In the genomic region with DNA sequence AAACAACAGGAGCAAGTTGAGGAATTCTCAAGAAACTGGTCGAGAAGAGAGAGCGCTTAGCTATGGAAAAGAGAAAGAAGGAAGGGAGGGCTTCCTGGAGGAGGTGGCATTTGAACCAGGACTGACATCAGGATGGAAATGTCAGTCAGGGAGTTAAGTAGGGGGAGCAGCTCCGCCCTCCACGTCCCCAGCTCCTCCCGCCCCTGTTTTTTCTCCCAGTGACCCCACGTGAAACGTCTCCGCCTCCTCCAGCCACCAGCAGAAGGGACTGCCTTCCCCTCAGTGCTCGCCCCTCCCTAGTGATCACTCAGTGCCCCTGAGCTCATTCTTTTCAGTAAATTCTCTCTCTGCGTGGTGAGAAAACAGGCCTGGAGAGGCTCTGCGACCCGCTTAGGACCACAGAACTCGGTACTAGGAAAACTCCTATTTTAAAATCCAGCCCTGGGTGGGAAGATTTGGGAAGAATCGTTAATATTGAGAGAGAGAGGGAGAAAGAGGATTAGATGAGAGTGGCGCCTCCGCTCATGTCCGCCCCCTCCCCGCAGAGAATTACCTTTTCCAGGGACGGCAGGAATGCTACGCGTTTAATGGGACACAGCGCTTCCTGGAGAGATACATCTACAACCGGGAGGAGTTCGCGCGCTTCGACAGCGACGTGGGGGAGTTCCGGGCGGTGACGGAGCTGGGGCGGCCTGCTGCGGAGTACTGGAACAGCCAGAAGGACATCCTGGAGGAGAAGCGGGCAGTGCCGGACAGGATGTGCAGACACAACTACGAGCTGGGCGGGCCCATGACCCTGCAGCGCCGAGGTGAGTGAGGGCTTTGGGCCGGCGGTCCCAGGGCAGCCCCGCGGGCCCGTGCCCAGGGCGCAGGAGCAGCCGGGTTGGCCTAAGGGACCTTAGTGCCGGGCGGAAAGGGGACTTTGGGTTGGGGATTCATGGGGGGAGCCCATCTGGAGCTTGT, we compare ENCODE assay signal across 9 cellular contexts. TPM values are rescaled to one million over a fixed set of nuclear protein-coding genes. Genes with fewer than 3 reads are reported as not detected.
DNase-seq lines count a peak whose midpoint lies in the region; ATAC-seq and TF ChIP-seq lines count a peak whose summit lies in the region.
"Had no signal": no experiment of that assay in that cellular context is flagged by ENCODE, and none has a peak within 500 bp of the region (broad histone marks: within the 10 kb centered on the region; RNA-seq: fewer than 3 reads in every experiment).

No MANE protein-coding gene starts in this region.

- no peaks in the 10 kb centered on the region for H3K27me3 ChIP-seq in brain microvascular endothelial cell (replicated peaks)
- H3K27me3 ChIP-seq in iPS-20b (ENCODE audit: insufficient read depth, low read length), result peaks cover 8% of the 10 kb centered on the region
- H3K27me3 ChIP-seq in sigmoid colon, result no peaks in the 10 kb centered on the region

- intact Hi-C loops in sigmoid colon (cut with DNase I), result loop anchor here (2.0 to 10.0 kb wide), 2 partner anchors 66 to 186 kb away; no protein-coding TSS in a partner anchor

- no peak for ATAC-seq in GM18867 (IDR thresholded peaks at IDR 0.05; ENCODE audit: unreplicated experiment)

- peak overlapping the region; percentile 84; the same call in 1 of the 2 replicates for H3K9ac ChIP-seq in iPS-20b (ENCODE audit: low read depth, low read length)

- peak overlapping the region; percentile 45 for H3K4me3 ChIP-seq in brain microvascular endothelial cell (ENCODE audit: low read depth, low read length)
- H3K4me3 ChIP-seq in iPS-20b (ENCODE audit: low read length), result peak overlapping the region; percentile 94
- H3K4me3 ChIP-seq in sigmoid colon, result peak overlapping the region; percentile 43 to 54 (median 50)

- H3K36me3 ChIP-seq in brain microvascular endothelial cell (replicated peaks), result no peaks in the 10 kb centered on the region
- H3K36me3 ChIP-seq in iPS-20b (ENCODE audit: insufficient read depth, low read depth, low read length), result peaks cover 22% of the 10 kb centered on the region; the same call in 1 of the 2 replicates
- H3K36me3 ChIP-seq in sigmoid colon, result peaks cover 0 to 20% (median 0%) of the 10 kb centered on the region in 4 donors

- in situ Hi-C loops in brain microvascular endothelial cell (cut with HindIII; ENCODE audit: low pct_ligation_motif_present, low sequenced_read_pairs), result no loop called here

- WGBS in sigmoid colon, 2 donors, result 21 to 41% methylated on average over 49 of the region's 49 CpGs

- TF ChIP-seq POLR2A in sigmoid colon (IDR thresholded peaks at IDR 0.05), result no peak

- DNase-seq in DMS153 (lab: John Stamatoyannopoulos, UW) (peak; percentile 38), DMS153 treated with DMSO at 0.1 percent for 48 hours (lab: John Stamatoyannopoulos, UW; ENCODE audit: unreplicated experiment) (no peak), brain microvascular endothelial cell (peak; percentile 77), sigmoid colon (peak; percentile 89), 8988T (no peak), NCI-H2196 treated with DMSO at 0.1 percent for 48 hours (lab: John Stamatoyannopoulos, UW; ENCODE audit: unreplicated experiment) (no peak)

- H3K27ac ChIP-seq in brain microvascular endothelial cell (peak overlapping the region; percentile 77), iPS-20b (ENCODE audit: low read length) (peak overlapping the region; percentile 27), sigmoid colon (peak overlapping the region; percentile 78 to 89 (median 83))
- H3K27ac ChIP-seq: 22Rv1 had no signal

- H3K9me3 ChIP-seq in iPS-20b (ENCODE audit: insufficient read depth, low read depth, low read length) (no peaks in the 10 kb centered on the region), sigmoid colon (no peaks in the 10 kb centered on the region)

- no peak for TF ChIP-seq EP300 in sigmoid colon (IDR thresholded peaks at IDR 0.05)

- H3K4me1 ChIP-seq in iPS-20b (ENCODE audit: insufficient read depth, low read length), result no peaks in the 10 kb centered on the region; the same call in 1 of the 2 replicates
- peaks cover 0 to 20% (median 14%) of the 10 kb centered on the region in 4 donors for H3K4me1 ChIP-seq in sigmoid colon

- TF ChIP-seq CTCF in brain microvascular endothelial cell (IDR thresholded peaks at IDR 0.05; ENCODE audit: low read depth, low read length, missing control alignments) (no peak), sigmoid colon (IDR thresholded peaks at IDR 0.05) (no peak)

RNA-seq across cellular contexts. Expression of a gene that starts 4.6 kb away (rescaled TPM):
- 10 to 100 TPM; 39.2 to 62.4 (median 42.0) TPM for total RNA-seq in sigmoid colon
- polyA plus RNA-seq in sigmoid colon, result 100 to 1,000 TPM in 2 of 3 donors, 10 to 100 TPM in 1; 90.7 to 359 (median 180) TPM

RNA-seq across cellular contexts. Expression of a gene that starts 7.0 kb away (rescaled TPM):
- 10 to 100 TPM; 29.9 to 64.3 (median 46.2) TPM for total RNA-seq in sigmoid colon
- polyA plus RNA-seq in sigmoid colon, result 100 to 1,000 TPM in 2 of 3 donors, 10 to 100 TPM in 1; 49.2 to 210 (median 197) TPM

Comparison
In these comparisons a context has a peak if more than half of its experiments do, and no peak if none do; other contexts are left out.
1. DNase-seq: peak in DMS153 (single experiment), brain microvascular endothelial cell (single experiment) and sigmoid colon (single experiment); none in DMS153 treated with DMSO at 0.1 percent for 48 hours (single experiment), 8988T (single experiment) and NCI-H2196 treated with DMSO at 0.1 percent for 48 hours (single experiment).
2. H3K27ac ChIP-seq: peak in every context shown above with its lines; median percentile 83 in sigmoid colon; 77 in brain microvascular endothelial cell; 27 in iPS-20b.
3. Peak in every context shown above with its lines, with median percentiles within 50 percentile points of each other: H3K4me3 ChIP-seq.